Comparison of ENCODE assay signal across 7 cellular contexts in the genomic region with DNA sequence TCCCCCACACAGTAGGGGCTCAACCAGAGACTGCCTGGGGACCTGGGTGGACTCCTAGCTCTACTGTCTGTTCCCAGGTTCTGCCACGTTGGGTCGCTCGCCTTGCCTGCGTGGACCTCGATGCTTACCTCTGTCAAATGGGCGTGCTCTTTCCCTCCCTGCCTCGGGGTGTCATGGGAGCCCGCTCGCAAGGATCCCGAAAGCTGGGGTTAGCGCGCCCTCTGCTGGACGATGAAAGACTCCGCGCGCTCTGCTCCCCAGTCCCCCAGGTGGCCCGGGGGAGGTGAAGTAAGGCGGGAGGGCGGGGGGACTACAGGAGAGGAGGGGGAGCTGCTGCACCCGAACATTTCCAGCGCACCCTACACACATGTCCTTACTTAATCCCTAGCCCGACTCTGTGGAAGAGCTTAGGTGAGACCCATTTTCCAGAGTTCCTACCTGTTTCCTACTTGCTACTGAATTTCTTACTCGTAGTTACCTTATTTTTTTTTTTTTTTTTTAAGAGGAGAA. TPM values are rescaled to one million over a fixed set of nuclear protein-coding genes. Genes with fewer than 3 reads are reported as not detected.
DNase-seq lines count a peak whose midpoint lies in the region; ATAC-seq, FAIRE-seq and TF ChIP-seq lines count a peak whose summit lies in the region.

No MANE protein-coding gene starts in this region.

- no peaks in the 10 kb centered on the region for H3K9me3 ChIP-seq in endothelial cell of umbilical vein (replicated peaks; ENCODE audit: control insufficient read depth, insufficient read depth, low read length)
- no peaks in the 10 kb centered on the region for H3K9me3 ChIP-seq in mucosa of descending colon

- peaks cover 12 to 14% of the 10 kb centered on the region in 2 experiments for H3K27me3 ChIP-seq in endothelial cell of umbilical vein (ENCODE audit: control insufficient read depth in 2 of 2, insufficient read depth in 2 of 2, low read length in 2 of 2)

- H3K4me3 Mint-ChIP-seq in activated CD8-positive, alpha-beta memory T cell treated with anti-CD3 and anti-CD28 coated beads, Interleukin-2, amount 10 ng/mL, durations not matched to agents 7 days and 5 days = peak overlapping the region; percentile 60

- no peak for TF ChIP-seq POLR2A in endothelial cell of umbilical vein (IDR thresholded peaks at IDR 0.05; ENCODE audit: low read depth, low read length)

- no TSS peak for BruUV-seq in endothelial cell of umbilical vein (replicated peaks; lab: Mats Ljungman, UMichigan)

- peak overlapping the region; percentile 90 for H3K27ac Mint-ChIP-seq in activated CD8-positive, alpha-beta memory T cell treated with anti-CD3 and anti-CD28 coated beads, Interleukin-2, amount 10 ng/mL, durations not matched to agents 7 days and 5 days

- H3K36me3 Mint-ChIP-seq in activated CD8-positive, alpha-beta memory T cell treated with anti-CD3 and anti-CD28 coated beads, Interleukin-2, amount 10 ng/mL, durations not matched to agents 7 days and 5 days = no peaks in the 10 kb centered on the region

- peaks cover 38% of the 10 kb centered on the region for H3K27me3 Mint-ChIP-seq in activated CD8-positive, alpha-beta memory T cell treated with anti-CD3 and anti-CD28 coated beads, Interleukin-2, amount 10 ng/mL, durations not matched to agents 7 days and 5 days

- CTCF ChIA-PET in activated CD8-positive, alpha-beta memory T cell treated with anti-CD3 and anti-CD28 coated beads, Interleukin-2, amount 10 ng/mL, durations not matched to agents 7 days and 5 days (lab: Charles Lee) = interaction anchor here (0.6 to 10.5 kb wide), 30 partner anchors 10 to 330 kb away, joined by 3 to 341 read pairs (median 5); a partner anchor contains a TSS
- CTCF ChIA-PET in endothelial cell of umbilical vein (lab: Charles Lee) = interaction anchor here (0.5 to 25.0 kb wide), 25 partner anchors 9 to 1814 kb away, joined by 3 to 918 read pairs (median 4); no protein-coding TSS in a partner anchor

- peak; percentile 80 for ATAC-seq in GM18511 (IDR thresholded peaks at IDR 0.05; ENCODE audit: unreplicated experiment)
- peak; percentile 76 for ATAC-seq in HG03280 (IDR thresholded peaks at IDR 0.05; ENCODE audit: unreplicated experiment)
- ATAC-seq in activated CD8-positive, alpha-beta memory T cell treated with anti-CD3 and anti-CD28 coated beads, Interleukin-2, amount 10 ng/mL, durations not matched to agents 7 days and 5 days = peak; percentile 80
- peak; percentile 90 for ATAC-seq in mucosa of descending colon

- H3K36me3 ChIP-seq in endothelial cell of umbilical vein (ENCODE audit: control insufficient read depth in 2 of 2, extremely low read depth in 1 of 2, insufficient read depth in 2 of 2, low read length in 2 of 2) (no peaks in the 10 kb centered on the region), mucosa of descending colon (ENCODE audit: low read depth) (no peaks in the 10 kb centered on the region)

- H3K4me3 ChIP-seq in endothelial cell of umbilical vein (replicated peaks in 1 of 3; ENCODE audit: insufficient read depth in 1 of 3, low read depth in 1 of 3, low read length in 3 of 3) (no peak overlapping the region), mucosa of descending colon (no peak overlapping the region)

- peaks cover 42% of the 10 kb centered on the region for H3K4me1 Mint-ChIP-seq in activated CD8-positive, alpha-beta memory T cell treated with anti-CD3 and anti-CD28 coated beads, Interleukin-2, amount 10 ng/mL, durations not matched to agents 7 days and 5 days

- H3K79me2 ChIP-seq in endothelial cell of umbilical vein (ENCODE audit: control insufficient read depth, insufficient read depth, low read length) = no peaks in the 10 kb centered on the region

- TF ChIP-seq CTCF in endothelial cell of umbilical vein (IDR thresholded peaks at IDR 0.05; ENCODE audit: extremely low read depth in 1 of 2, insufficient read depth in 1 of 2, low read depth in 1 of 2, low read length in 2 of 2) (peak; percentile 77 to 87), mucosa of descending colon (IDR thresholded peaks at IDR 0.05) (peak; percentile 60)

- peak overlapping the region; percentile 23 for H2AFZ ChIP-seq in endothelial cell of umbilical vein (ENCODE audit: low read depth, low read length)

- FAIRE-seq in endothelial cell of umbilical vein (lab: Jason Lieb, UNC) = peak; percentile 90

- POLR2A ChIA-PET in endothelial cell of umbilical vein (lab: Charles Lee) = no interaction called here

- intact Hi-C loops in endothelial cell of umbilical vein (cut with micrococcal nuclease) = loop anchor here (1.0 to 2.0 kb wide), 4 partner anchors 26 to 324 kb away; no protein-coding TSS in a partner anchor
- intact Hi-C loops in mucosa of descending colon (cut with DNase I, micrococcal nuclease) = loop anchor here (2.0 to 5.0 kb wide), 2 partner anchors 44 to 46 kb away; no protein-coding TSS in a partner anchor

- H3K9me3 Mint-ChIP-seq in activated CD8-positive, alpha-beta memory T cell treated with anti-CD3 and anti-CD28 coated beads, Interleukin-2, amount 10 ng/mL, durations not matched to agents 7 days and 5 days (ENCODE audit: low read depth) = no peaks in the 10 kb centered on the region

- no peaks in the 10 kb centered on the region for H3K9me1 ChIP-seq in endothelial cell of umbilical vein (replicated peaks; ENCODE audit: control insufficient read depth, extremely low read depth, insufficient read depth, low read length)

- H4K20me1 ChIP-seq in endothelial cell of umbilical vein (replicated peaks; ENCODE audit: control insufficient read depth, extremely low read depth, insufficient read depth, low read length) = no peaks in the 10 kb centered on the region

- H3K4me2 ChIP-seq in endothelial cell of umbilical vein (ENCODE audit: insufficient read depth, low read length) = no peak overlapping the region

- no peak overlapping the region for H3K9ac ChIP-seq in endothelial cell of umbilical vein (replicated peaks; ENCODE audit: extremely low read depth, insufficient read depth, low read length)

- peaks cover 3% of the 10 kb centered on the region for H3K4me1 ChIP-seq in endothelial cell of umbilical vein (ENCODE audit: control insufficient read depth, extremely low read depth, insufficient read depth, low read length)
- peaks cover 3% of the 10 kb centered on the region for H3K4me1 ChIP-seq in mucosa of descending colon (ENCODE audit: low read depth)

- dilution Hi-C loops in endothelial cell of umbilical vein (cut with MboI; ENCODE audit: extremely low pct_ligation_motif_present, low sequenced_read_pairs) = no loop called here

- DNase-seq in NOMO-1 treated with dmso at 0.1 percent for 144 hours (lab: John Stamatoyannopoulos, UW; ENCODE audit: unreplicated experiment) (peak; percentile 11), endothelial cell of umbilical vein (ENCODE audit: low read depth, low spot score) (peak; percentile 59), mucosa of descending colon (peak; percentile 76 to 85 (median 82))
- DNase-seq in activated CD8-positive, alpha-beta memory T cell treated with anti-CD3 and anti-CD28 coated beads, Interleukin-2, amount 10 ng/mL, durations not matched to agents 7 days and 5 days = peak; percentile 91
- DNase-seq in stimulated activated CD8-positive, alpha-beta memory T cell treated with anti-CD3 and anti-CD28 coated beads, Interleukin-7, amount 100 ng/mL, for 48 hours (ENCODE audit: extremely low read depth in 1 of 2, low read depth in 1 of 2) = peak; percentile 65 to 68

- no peak overlapping the region for H3K27ac ChIP-seq in endothelial cell of umbilical vein (ENCODE audit: insufficient read depth, low read depth, low read length)

TF ChIP-seq in endothelial cell of umbilical vein, 7 proteins besides CTCF, POLR2A, EP300 and RAD21 (continues in another document):
- TF ChIP-seq EZH2 (IDR thresholded peaks at IDR 0.05; ENCODE audit: borderline replicate concordance, low read depth, low read length, severe bottlenecking) = peak; percentile 28

RNA-seq across cellular contexts. Expression of a gene that starts 2.3 kb away (rescaled TPM):
- total RNA-seq in activated CD8-positive, alpha-beta memory T cell treated with anti-CD3 and anti-CD28 coated beads, Interleukin-2, amount 10 ng/mL, durations not matched to agents 7 days and 5 days = under 1 TPM; 0.07 to 0.12 TPM
- total RNA-seq in endothelial cell of umbilical vein = not detected in 2 replicates
- polyA plus RNA-seq in endothelial cell of umbilical vein = not detected in 2 replicates
- not detected in 2 replicates for polyA plus RNA-seq in endothelial cell of umbilical vein (2011; cell fraction: cytosol; rRNA removed)
- not detected in 2 replicates for polyA plus RNA-seq in endothelial cell of umbilical vein (2011; cell fraction: nucleus; rRNA removed)
- polyA plus RNA-seq in endothelial cell of umbilical vein (2012) = not detected in 2 replicates
- polyA minus RNA-seq in endothelial cell of umbilical vein = not detected in 2 replicates
- not detected for polyA minus RNA-seq in endothelial cell of umbilical vein (2011; cell fraction: cytosol; rRNA and poly(A)+ RNA removed)
- not detected in 2 replicates for polyA minus RNA-seq in endothelial cell of umbilical vein (2011; cell fraction: nucleus; rRNA and poly(A)+ RNA removed)
- not detected for total RNA-seq in mucosa of descending colon

RNA-seq across cellular contexts. Expression of a gene that starts 16.0 kb away (rescaled TPM):
- not detected for total RNA-seq in activated CD8-positive, alpha-beta memory T cell treated with anti-CD3 and anti-CD28 coated beads, Interleukin-2, amount 10 ng/mL, durations not matched to agents 7 days and 5 days
- total RNA-seq in endothelial cell of umbilical vein (not detected in 2 replicates), mucosa of descending colon (10 to 100 TPM in 1 of 3 donors, 1 to 10 TPM in 2; 4.9 to 17.9 (median 8.5) TPM)
- polyA plus RNA-seq in endothelial cell of umbilical vein = not detected in 2 replicates
- polyA plus RNA-seq in endothelial cell of umbilical vein (2011; cell fraction: cytosol; rRNA removed) = not detected in 2 replicates
- polyA plus RNA-seq in endothelial cell of umbilical vein (2011; cell fraction: nucleus; rRNA removed) = not detected in 2 replicates
- not detected in 2 replicates for polyA plus RNA-seq in endothelial cell of umbilical vein (2012)
- polyA minus RNA-seq in endothelial cell of umbilical vein = not detected in 2 replicates
- polyA minus RNA-seq in endothelial cell of umbilical vein (2011; cell fraction: cytosol; rRNA and poly(A)+ RNA removed) = not detected
- not detected in 2 replicates for polyA minus RNA-seq in endothelial cell of umbilical vein (2011; cell fraction: nucleus; rRNA and poly(A)+ RNA removed)

RNA-seq across cellular contexts. Expression of a gene that starts 42.9 kb away (rescaled TPM):
- total RNA-seq in activated CD8-positive, alpha-beta memory T cell treated with anti-CD3 and anti-CD28 coated beads, Interleukin-2, amount 10 ng/mL, durations not matched to agents 7 days and 5 days = under 1 TPM in 1 of 2 experiments, not detected in 1; 0.07 TPM
- total RNA-seq in endothelial cell of umbilical vein (0.23 and 0.35 TPM in 2 replicates), mucosa of descending colon (10 to 100 TPM in 1 of 3 donors, 1 to 10 TPM in 2; 3.6 to 14.1 (median 9.2) TPM)
- 0.17 and 0.32 TPM in 2 replicates for polyA plus RNA-seq in endothelial cell of umbilical vein
- polyA plus RNA-seq in endothelial cell of umbilical vein (2011; cell fraction: cytosol; rRNA removed) = 0.11 and 0.15 TPM in 2 replicates
- 0.08 and 0.10 TPM in 2 replicates for polyA plus RNA-seq in endothelial cell of umbilical vein (2011; cell fraction: nucleus; rRNA removed)
- polyA plus RNA-seq in endothelial cell of umbilical vein (2012) = not detected in 2 replicates
- 0.27 and 0.87 TPM in 2 replicates for polyA minus RNA-seq in endothelial cell of umbilical vein
- 41.3 TPM for polyA minus RNA-seq in endothelial cell of umbilical vein (2011; cell fraction: cytosol; rRNA and poly(A)+ RNA removed)
- polyA minus RNA-seq in endothelial cell of umbilical vein (2011; cell fraction: nucleus; rRNA and poly(A)+ RNA removed) = 0.48 and 0.58 TPM in 2 replicates

Comparison
In these comparisons a context has a peak if more than half of its experiments do, and no peak if none do; other contexts are left out.
1. DNase-seq: peak in every context shown above with its lines; median percentile 91 in activated CD8-positive, alpha-beta memory T cell treated with anti-CD3 and anti-CD28 coated beads, Interleukin-2, amount 10 ng/mL, durations not matched to agents 7 days and 5 days; 82 in mucosa of descending colon; 66 in stimulated activated CD8-positive, alpha-beta memory T cell treated with anti-CD3 and anti-CD28 coated beads, Interleukin-7, amount 100 ng/mL, for 48 hours; 59 in endothelial cell of umbilical vein; 11 in NOMO-1 treated with dmso at 0.1 percent for 144 hours.